In genomic region chr6:23855497-23856116, GRCh38 we compare ENCODE assay signal across 6 cellular contexts.
"Had no signal": no experiment of that assay in that cellular context is flagged by ENCODE, and none has a peak within 500 bp of the region (broad histone marks: within the 10 kb centered on the region; RNA-seq: fewer than 3 reads in every experiment).

No MANE protein-coding gene starts in this region.

- H3K4me3 ChIP-seq: GM23338 had no signal

- DNase-seq: H9, HCEC 1CT had no signal

- ATAC-seq: GM23338, HepG2 had no signal

- H3K27ac Mint-ChIP-seq: GM23338, H9, IgD-negative memory B cell had no signal

- H2AFZ ChIP-seq: GM23338 had no signal

- H3K27ac ChIP-seq: HL-60 had no signal

- H3K4me1 Mint-ChIP-seq: GM23338, H9, IgD-negative memory B cell had no signal

- H3K4me2 ChIP-seq: GM23338 had no signal

- H3K4me3 Mint-ChIP-seq: GM23338, H9 had no signal
